ENCODE assay signal across 1 cellular context in genomic region chr14:24052656-24053547, GRCh38.
A peak's percentile ranks its signal among the peaks of the same experiment; 100 is the strongest.
TF ChIP-seq lines count a peak whose summit lies in the region.

No MANE protein-coding gene starts in this region.

TF ChIP-seq in HepG2, 621 proteins besides CTCF, POLR2A, EP300 and RAD21 (continued from another document and continues in another):
- TF ChIP-seq MED1 (CRISPR knock-in tag; IDR thresholded peaks at IDR 0.05): no peak
- TF ChIP-seq RBFOX2 (IDR thresholded peaks at IDR 0.05; ENCODE audit: low read depth, low read length): no peak
- TF ChIP-seq ZNF530 (CRISPR knock-in tag; IDR thresholded peaks at IDR 0.05; ENCODE audit: low read depth): no peak
- no peak for TF ChIP-seq ZFP36 (IDR thresholded peaks at IDR 0.05; ENCODE audit: borderline replicate concordance, low read depth, low read length, partially characterized antibody)
- no peak for TF ChIP-seq SNAPC2 (CRISPR knock-in tag; IDR thresholded peaks at IDR 0.05)
- TF ChIP-seq BRD4 (CRISPR knock-in tag; IDR thresholded peaks at IDR 0.05): no peak
- TF ChIP-seq ZNF33A (CRISPR knock-in tag; IDR thresholded peaks at IDR 0.05; ENCODE audit: borderline replicate concordance): no peak
- no peak for TF ChIP-seq KDM5B (CRISPR knock-in tag; IDR thresholded peaks at IDR 0.05; ENCODE audit: borderline replicate concordance)
- TF ChIP-seq ASH2L (IDR thresholded peaks at IDR 0.05; ENCODE audit: insufficient read length, low read depth, low read length): no peak
- no peak for TF ChIP-seq ZBTB26 (CRISPR knock-in tag; IDR thresholded peaks at IDR 0.05; ENCODE audit: borderline replicate concordance)
- no peak for TF ChIP-seq POGK (CRISPR knock-in tag; conservative IDR thresholded peaks at IDR 0.05)
- no peak for TF ChIP-seq JDP2 (CRISPR knock-in tag; IDR thresholded peaks at IDR 0.05; ENCODE audit: borderline replicate concordance)
- no peak for TF ChIP-seq ARNT2 (CRISPR knock-in tag; IDR thresholded peaks at IDR 0.05; ENCODE audit: low read depth)
- no peak for TF ChIP-seq PBX2 (CRISPR knock-in tag; IDR thresholded peaks at IDR 0.05)
- no peak for TF ChIP-seq ZNF460 (CRISPR knock-in tag; IDR thresholded peaks at IDR 0.05; ENCODE audit: borderline replicate concordance)
- TF ChIP-seq ZNF17 (CRISPR knock-in tag; IDR thresholded peaks at IDR 0.05): no peak
- TF ChIP-seq HINFP (CRISPR knock-in tag; IDR thresholded peaks at IDR 0.05; ENCODE audit: low read depth): no peak
- TF ChIP-seq ZFP90 (CRISPR knock-in tag; IDR thresholded peaks at IDR 0.05; ENCODE audit: borderline replicate concordance): 0 out of 2 replicates have a peak, but pooled peaks have one; percentile 43
- no peak for TF ChIP-seq MYC (CRISPR knock-in tag; IDR thresholded peaks at IDR 0.05; ENCODE audit: borderline replicate concordance)
- no peak for TF ChIP-seq NR3C1 (CRISPR knock-in tag; IDR thresholded peaks at IDR 0.05)
- no peak for TF ChIP-seq SMARCE1 (IDR thresholded peaks at IDR 0.05; ENCODE audit: borderline replicate concordance)
- no peak for TF ChIP-seq KDM4B (CRISPR knock-in tag; IDR thresholded peaks at IDR 0.05)
- no peak for TF ChIP-seq ZNF878 (CRISPR knock-in tag; IDR thresholded peaks at IDR 0.05)
- no peak for TF ChIP-seq FUBP1 (CRISPR knock-in tag; IDR thresholded peaks at IDR 0.05; ENCODE audit: borderline replicate concordance)
- TF ChIP-seq ZNF564 (CRISPR knock-in tag; IDR thresholded peaks at IDR 0.05): no peak
- no peak for TF ChIP-seq ZXDC (CRISPR knock-in tag; IDR thresholded peaks at IDR 0.05)
- no peak for TF ChIP-seq STAT5B (CRISPR knock-in tag; IDR thresholded peaks at IDR 0.05)
- TF ChIP-seq ZBTB34 (CRISPR knock-in tag; IDR thresholded peaks at IDR 0.05): no peak
- no peak for TF ChIP-seq ZNF7 (CRISPR knock-in tag; IDR thresholded peaks at IDR 0.05)
- no peak for TF ChIP-seq RERE (CRISPR knock-in tag; IDR thresholded peaks at IDR 0.05; ENCODE audit: low read depth)
- no peak for TF ChIP-seq CBX2 (IDR thresholded peaks at IDR 0.05; ENCODE audit: low read depth, low read length)
- no peak for TF ChIP-seq CBX2 (CRISPR knock-in tag; IDR thresholded peaks at IDR 0.05; ENCODE audit: low read depth)
- TF ChIP-seq ZBTB42 (CRISPR knock-in tag; IDR thresholded peaks at IDR 0.05): no peak
- TF ChIP-seq ZNF597 (CRISPR knock-in tag; IDR thresholded peaks at IDR 0.05): no peak
- TF ChIP-seq ZNF512B (CRISPR knock-in tag; IDR thresholded peaks at IDR 0.05; ENCODE audit: borderline replicate concordance): no peak
- no peak for TF ChIP-seq SP140L (CRISPR knock-in tag; IDR thresholded peaks at IDR 0.05; ENCODE audit: borderline replicate concordance)
